Comparison of ENCODE assay signal across 21 cellular contexts in the genomic region with DNA sequence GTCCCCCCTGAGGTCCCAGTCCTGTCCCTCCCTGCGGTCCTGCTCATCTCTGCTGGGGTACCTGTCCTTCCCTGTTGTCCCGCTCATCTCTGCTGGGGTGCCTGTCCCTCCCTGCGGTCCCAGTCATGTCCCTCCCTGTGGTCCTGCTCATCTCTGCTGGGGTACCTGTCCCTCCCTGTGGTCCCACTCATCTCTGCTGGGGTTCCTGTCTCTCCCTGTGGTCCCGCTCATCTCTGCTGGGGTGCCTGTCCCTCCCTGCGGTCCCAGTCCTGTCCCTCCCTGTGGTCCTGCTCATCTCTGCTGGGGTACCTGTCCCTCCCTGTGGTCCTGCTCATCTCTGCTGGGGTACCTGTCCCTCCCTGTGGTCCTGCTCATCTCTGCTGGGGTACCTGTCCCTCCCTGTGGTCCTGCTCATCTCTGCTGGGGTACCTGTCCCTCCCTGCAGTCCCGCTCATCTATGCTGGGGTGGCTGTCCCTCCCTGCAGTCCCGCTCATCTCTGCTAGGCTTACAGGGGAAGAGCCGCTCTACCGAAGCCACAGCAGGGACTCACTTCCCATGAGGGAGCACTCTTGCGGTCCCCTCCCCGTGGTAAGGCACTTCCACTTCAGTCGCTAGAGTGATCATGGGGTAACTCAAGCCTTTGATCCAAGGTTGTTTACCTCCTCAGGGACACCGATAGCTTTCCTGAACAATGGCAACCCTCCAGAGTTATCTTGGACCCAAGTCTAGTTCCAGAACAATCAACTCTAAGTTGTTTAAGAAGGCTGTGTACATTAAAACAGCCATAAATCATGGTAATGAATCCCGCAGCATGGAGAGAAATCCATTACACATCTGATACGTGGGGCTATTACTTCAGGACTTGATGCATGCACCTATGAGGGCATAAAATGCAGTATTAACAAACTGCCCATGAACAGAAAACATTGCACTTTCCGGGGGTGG. TPM values are rescaled to one million over a fixed set of nuclear protein-coding genes. Genes with fewer than 3 reads are reported as not detected.
DNase-seq lines count a peak whose midpoint lies in the region; ATAC-seq, FAIRE-seq and TF ChIP-seq lines count a peak whose summit lies in the region.
"Had no signal": no experiment of that assay in that cellular context is flagged by ENCODE, and none has a peak within 500 bp of the region (broad histone marks: within the 10 kb centered on the region; RNA-seq: fewer than 3 reads in every experiment).

No MANE protein-coding gene starts in this region.

- H3K79me2 ChIP-seq in K562 (ENCODE audit: control insufficient read depth, insufficient read depth, low read length), result no peaks in the 10 kb centered on the region

- H3K9me3 Mint-ChIP-seq in type B pancreatic cell, result peaks cover 8% of the 10 kb centered on the region
- H3K9me3 Mint-ChIP-seq: T-helper 2 cell treated with Interferon-gamma antibody and Interleukin-4, amounts not matched to agents 5 μg/mL and 100 μg/mL, for 36 hours had no signal

- 6% methylated on average over 16 of the region's 16 CpGs for WGBS in K562 (ENCODE audit: insufficient coverage, low coverage, missing lambda C conversion rate)
- WGBS in small intestine, 3 donors, result 45 to 64% (median 53%) methylated on average over 16 of the region's 16 CpGs

- no peaks in the 10 kb centered on the region for H3K9me1 ChIP-seq in K562 (ENCODE audit: control insufficient read depth, insufficient read depth, low read length)

- H3K27ac ChIP-seq in HEK293 (ENCODE audit: extremely low read depth, low read depth, low read length) (no peak overlapping the region), K562 (ENCODE audit: extremely low read depth, low read depth, low read length) (no peak overlapping the region), small intestine (ENCODE audit: low read depth in 1 of 2, low read length in 1 of 2) (no peak overlapping the region)

- DNase-seq in NCI-H128 (lab: John Stamatoyannopoulos, UW; ENCODE audit: unreplicated experiment), result peak; percentile 55
- no peak for DNase-seq in K562 (ENCODE audit: extremely low read depth in 1 of 4, low spot score in 3 of 4)
- DNase-seq in small intestine, result peak; percentile 20
- no peak for DNase-seq in HUDEP-2 (lab: John Stamatoyannopoulos, UW; ENCODE audit: unreplicated experiment in 76 of 76)
- DNase-seq in nucleus accumbens (lab: John Stamatoyannopoulos, UW), result no peak
- DNase-seq in D341Med (ENCODE audit: low spot score), result no peak
- DNase-seq in type B pancreatic cell (ENCODE audit: extremely low spot score, unreplicated experiment), result no peak
- DNase-seq: ACHN; C1 segment of cervical spinal cord; Calu3; CD8-positive, alpha-beta memory T cell; EL; GF-D8; NCI-H1105 treated with DMSO at 0.1 percent for 48 hours; NCI-H2029 treated with DMSO at 0.1 percent for 48 hours; NCI-H524 treated with DMSO at 0.1 percent for 48 hours; NCI-H82; SIG-M5; SK-N-SH had no signal

- no peak for TF ChIP-seq EP300 in K562 (IDR thresholded peaks at IDR 0.05; ENCODE audit: low read length)

- ATAC-seq in K562, result no peak

- in situ Hi-C loops in K562 (cut with MboI), result loop anchor here (10.0 kb wide), 1 partner anchor 768 kb away; no protein-coding TSS in a partner anchor

- no peaks in the 10 kb centered on the region for H3K36me3 Mint-ChIP-seq in type B pancreatic cell
- H3K36me3 Mint-ChIP-seq: CD8-positive, alpha-beta memory T cell had no signal

- H3K36me3 ChIP-seq in HEK293 (ENCODE audit: control insufficient read depth in 2 of 2, insufficient read depth in 1 of 2, low read length in 2 of 2), result no peaks in the 10 kb centered on the region
- no peaks in the 10 kb centered on the region for H3K36me3 ChIP-seq in K562 (ENCODE audit: control insufficient read depth, insufficient read depth, low read length)
- H3K36me3 ChIP-seq in small intestine (ENCODE audit: control insufficient read depth in 2 of 2, insufficient read depth in 2 of 2, low read length in 2 of 2), result no peaks in the 10 kb centered on the region

- no peak overlapping the region for H2AFZ ChIP-seq in K562 (ENCODE audit: low read depth, low read length)

- intact Hi-C loops in K562 (cut with micrococcal nuclease), result loop anchor here (10.0 kb wide), 1 partner anchor 152 kb away; no protein-coding TSS in a partner anchor

- FAIRE-seq in K562 (lab: Jason Lieb, UNC), result no peak
- no peak for FAIRE-seq in small intestine (lab: Jason Lieb, UNC)

- no peak overlapping the region for H3K4me3 ChIP-seq in HEK293 (ENCODE audit: low read depth, low read length)
- no peak overlapping the region for H3K4me3 ChIP-seq in K562
- H3K4me3 ChIP-seq in small intestine (ENCODE audit: low read depth in 1 of 2, low read length in 2 of 2), result no peak overlapping the region

- no TSS peak for BruUV-seq in K562 (replicated peaks; lab: Mats Ljungman, UMichigan)

- TF ChIP-seq CTCF in HEK293 (tag by site-specific recombination; IDR thresholded peaks at IDR 0.05) (no peak), K562 (IDR thresholded peaks at IDR 0.05 in 2 of 3, conservative IDR thresholded peaks at IDR 0.05 in 1 of 3; ENCODE audit: insufficient read depth in 2 of 3, low read depth in 1 of 3, low read length in 3 of 3) (no peak), type B pancreatic cell (conservative IDR thresholded peaks at IDR 0.05) (no peak)

- POLR2A ChIA-PET in HEK293 (lab: Yijun Ruan, JAX) (no interaction called here), K562 (lab: Yijun Ruan, JAX) (interaction anchor here (0.7 to 1.0 kb wide), 2 partner anchors 63 to 331 kb away, joined by 3 read pairs; no protein-coding TSS in a partner anchor)

- no peak overlapping the region for H3K27ac Mint-ChIP-seq in type B pancreatic cell
- H3K27ac Mint-ChIP-seq: T-helper 2 cell treated with Interferon-gamma antibody and Interleukin-4, amounts not matched to agents 5 μg/mL and 100 μg/mL, for 36 hours had no signal

- TF ChIP-seq POLR2A in K562 (conservative IDR thresholded peaks at IDR 0.05), result no peak

- no peaks in the 10 kb centered on the region for H3K4me1 Mint-ChIP-seq in type B pancreatic cell (ENCODE audit: unreplicated experiment)
- H3K4me1 Mint-ChIP-seq: CD8-positive, alpha-beta memory T cell had no signal

- H3K4me1 ChIP-seq in HEK293 (ENCODE audit: control insufficient read depth, insufficient read depth, low read length) (no peaks in the 10 kb centered on the region), K562 (replicated peaks in 1 of 2; ENCODE audit: control insufficient read depth in 2 of 2, insufficient read depth in 2 of 2, low read length in 2 of 2) (no peaks in the 10 kb centered on the region), small intestine (ENCODE audit: control insufficient read depth in 2 of 2, insufficient read depth in 1 of 2, low read depth in 1 of 2, low read length in 1 of 2) (no peaks in the 10 kb centered on the region)

- H3K27me3 ChIP-seq in K562 (ENCODE audit: control insufficient read depth in 2 of 2, insufficient read depth in 2 of 2, low read length in 2 of 2), result peaks cover 72 to 76% of the 10 kb centered on the region in 2 experiments
- peaks cover 0 to 3% of the 10 kb centered on the region in 2 donors for H3K27me3 ChIP-seq in small intestine (ENCODE audit: control insufficient read depth in 2 of 2, insufficient read depth in 2 of 2, low read length in 2 of 2)

- no peaks in the 10 kb centered on the region for H4K20me1 ChIP-seq in K562 (replicated peaks; ENCODE audit: control insufficient read depth, insufficient read depth, low read length)

- CTCF ChIA-PET in HEK293 (lab: Yijun Ruan, JAX) (no interaction called here), K562 (lab: Yijun Ruan, JAX; ENCODE audit: low intra/inter-chr PET ratio) (no interaction called here)

- no peak overlapping the region for H3K4me2 ChIP-seq in K562 (ENCODE audit: insufficient read depth, low read length)
- H3K4me2 ChIP-seq: SK-N-SH had no signal

- H3K9me3 ChIP-seq in HEK293 (ENCODE audit: control insufficient read depth, insufficient read depth, low read depth, low read length), result no peaks in the 10 kb centered on the region
- H3K9me3 ChIP-seq in K562 (replicated peaks; ENCODE audit: control insufficient read depth, insufficient read depth, low read depth, low read length), result peaks cover 1% of the 10 kb centered on the region; the same call in 1 of the 2 replicates
- H3K9me3 ChIP-seq in small intestine (ENCODE audit: control insufficient read depth, low read depth), result no peaks in the 10 kb centered on the region
- H3K9me3 ChIP-seq: SK-N-SH had no signal

- no peak for TF ChIP-seq RAD21 in K562 (CRISPR knock-in tag; conservative IDR thresholded peaks at IDR 0.05 in 1 of 2, IDR thresholded peaks at IDR 0.05 in 1 of 2)

- no peak overlapping the region for H3K4me3 Mint-ChIP-seq in type B pancreatic cell
- H3K4me3 Mint-ChIP-seq: CD8-positive, alpha-beta memory T cell; T-helper 2 cell treated with Interferon-gamma antibody and Interleukin-4, amounts not matched to agents 5 μg/mL and 100 μg/mL, for 36 hours had no signal

- H3K9ac ChIP-seq in K562 (ENCODE audit: insufficient read depth in 1 of 2, low read depth in 2 of 2, low read length in 2 of 2), result no peak overlapping the region
- H3K9ac ChIP-seq: SK-N-SH had no signal

- peaks cover 36% of the 10 kb centered on the region for H3K27me3 Mint-ChIP-seq in type B pancreatic cell

TF ChIP-seq in HEK293, 187 proteins besides CTCF, POLR2A, EP300 and RAD21 (continues in another document):
- no peak for TF ChIP-seq ZNF843 (tag by site-specific recombination; IDR thresholded peaks at IDR 0.05)

TF ChIP-seq in K562, 482 proteins besides CTCF, POLR2A, EP300 and RAD21:
- peak; percentile 69; the same call in 1 of the 2 replicates for TF ChIP-seq ZNF263 (CRISPR knock-in tag; IDR thresholded peaks at IDR 0.05; ENCODE audit: borderline replicate concordance)
- no peak for TF ChIP-seq KDM5B (IDR thresholded peaks at IDR 0.05; ENCODE audit: insufficient replicate concordance, low read depth, low read length)

RNA-seq across cellular contexts. Expression of gene MNX1, which starts 46.8 kb away (rescaled TPM):
- total RNA-seq in K562 (2011; cell fraction: chromatin; rRNA removed; ENCODE audit: low replicate concordance), result 6.6 and 8.7 TPM in 2 replicates
- 4.3 and 5.3 TPM in 2 replicates for total RNA-seq in K562 (2011; cell fraction: nucleolus; rRNA removed)
- 5.3 and 5.4 TPM in 2 replicates for total RNA-seq in K562 (2011; cell fraction: nucleoplasm; rRNA removed)
- total RNA-seq in K562 (2014; rRNA removed) (5.3 TPM in 2 replicates), K562 (2014; rRNA removed; fragmentation: Illumina TruSeq; extraction: Trizol) (1.4 and 1.8 TPM in 2 replicates), K562 (2015; rRNA removed; fragmentation: Illumina TruSeq; extraction: Trizol) (2.1 and 2.2 TPM in 2 replicates), K562 (2021) (8.0 and 9.5 TPM in 2 replicates), type B pancreatic cell (ENCODE audit: low replicate concordance) (14.9 and 27.0 TPM in 2 replicates)
- polyA plus RNA-seq in K562 (2011; rRNA removed) (0.98 and 1.2 TPM in 2 replicates), K562 (2014; fragmentation: Illumina TruSeq; extraction: Trizol) (1.1 and 1.7 TPM in 2 replicates), K562 (2014; fragmentation: Nextera tagmentation; extraction: Ambion mirVana) (under 1 TPM; 0.15 to 0.25 TPM), K562 (2014; rRNA removed) (4.0 and 5.9 TPM in 2 replicates), small intestine (10 to 100 TPM in 1 of 3 donors, 1 to 10 TPM in 2; 3.5 to 10.7 (median 7.6) TPM)
- polyA plus RNA-seq in K562 (2011; cell fraction: cytosol; rRNA removed), result 0.62 and 1.2 TPM in 2 replicates
- 6.0 and 6.7 TPM in 2 replicates for polyA plus RNA-seq in K562 (2011; cell fraction: nucleus; rRNA removed)
- 2.7 and 7.8 TPM in 2 replicates for polyA plus RNA-seq in K562 (2012)
- 0.66 and 0.84 TPM in 2 replicates for polyA minus RNA-seq in K562 (2011; rRNA and poly(A)+ RNA removed)
- 2.5 TPM in 1 of 2 replicates, not detected in the other for polyA minus RNA-seq in K562 (2011; cell fraction: cytosol; rRNA and poly(A)+ RNA removed)
- 3.2 and 4.3 TPM in 2 replicates for polyA minus RNA-seq in K562 (2011; cell fraction: nucleus; rRNA and poly(A)+ RNA removed)
- total RNA-seq: CD8-positive, alpha-beta memory T cell had no signal
- polyA plus RNA-seq: CD8-positive, alpha-beta memory T cell; SK-N-SH had no signal

Comparison
In these comparisons a context has a peak if more than half of its experiments do, and no peak if none do; other contexts are left out.
1. DNase-seq: peak in NCI-H128 (single experiment) and small intestine (single experiment); none in K562 (0 of 4), HUDEP-2 (0 of 76), nucleus accumbens (0 of 56), D341Med (single experiment) and type B pancreatic cell (single experiment).
2. Of the 44 proteins assayed by ChIP-seq in both K562 and HEK293: peak only in K562: none; only in HEK293: PATZ1, PRDM10, TCF7L2, YY1, ZBTB8A and ZNF561; in both: none; in neither: 38.